8 cellular contexts compared by ENCODE assay signal in the genomic region with DNA sequence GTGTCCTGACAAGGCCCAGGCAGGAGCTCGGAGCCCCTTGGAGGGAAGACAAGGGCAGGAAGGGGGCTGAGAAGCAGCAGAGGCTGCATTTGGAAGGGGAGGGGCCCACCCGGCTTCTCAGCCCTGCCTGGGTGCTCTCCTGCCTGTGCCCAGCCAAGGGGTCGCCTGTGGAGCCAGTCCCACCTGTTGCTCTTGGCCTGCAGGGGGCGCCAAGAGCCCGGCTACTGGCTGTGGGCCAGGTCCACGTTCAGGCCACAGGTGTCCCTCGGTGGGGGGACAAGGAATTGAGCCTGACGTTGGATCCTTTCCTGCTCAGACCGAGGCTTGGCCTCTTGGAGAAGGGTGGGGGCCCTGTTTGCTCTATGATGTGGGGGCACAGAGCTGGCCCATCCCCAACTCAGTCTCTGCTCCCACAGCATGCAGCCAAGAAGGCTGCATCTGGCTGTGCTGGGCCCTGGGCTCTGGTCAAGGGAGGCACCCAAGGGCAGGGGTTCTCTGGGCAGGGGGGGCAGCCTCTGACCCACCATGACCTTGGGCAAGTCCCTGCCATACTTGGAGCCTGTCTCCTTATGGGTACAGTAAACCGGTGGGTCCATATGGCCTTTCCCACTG. TPM values are rescaled to one million over a fixed set of nuclear protein-coding genes. Genes with fewer than 3 reads are reported as not detected.
DNase-seq lines count a peak whose midpoint lies in the region; ATAC-seq, FAIRE-seq and TF ChIP-seq lines count a peak whose summit lies in the region.

No MANE protein-coding gene starts in this region.

- H3K4me3 ChIP-seq in A549 = no peak overlapping the region

- H3K9me3 Mint-ChIP-seq in activated T-helper 17 cell treated with anti-CD3 and anti-CD28 coated beads, Interleukin-2, amount 50 U/mL, for 72 hours = no peaks in the 10 kb centered on the region

- H3K27ac ChIP-seq in A549 = peak overlapping the region in 1 of 2 experiments; percentile 40; a peak in 1 of 6 replicates

- no peak overlapping the region for H3K4me3 Mint-ChIP-seq in activated T-helper 17 cell treated with anti-CD3 and anti-CD28 coated beads, Interleukin-2, amount 50 U/mL, for 72 hours

- peaks cover 13% of the 10 kb centered on the region for H3K4me1 ChIP-seq in A549

- ATAC-seq in A549 (peak; percentile 56 to 86; a peak in 4 of 6 replicates), left cardiac atrium (peak; percentile 22 to 31), HG03045 (IDR thresholded peaks at IDR 0.05; ENCODE audit: unreplicated experiment) (no peak)
- ATAC-seq in activated T-helper 17 cell treated with anti-CD3 and anti-CD28 coated beads, Interleukin-2, amount 50 U/mL, for 72 hours (replicated peaks) = peak; percentile 83

- no peaks in the 10 kb centered on the region for H3K4me1 Mint-ChIP-seq in activated T-helper 17 cell treated with anti-CD3 and anti-CD28 coated beads, Interleukin-2, amount 50 U/mL, for 72 hours

- H3K27ac Mint-ChIP-seq in activated T-helper 17 cell treated with anti-CD3 and anti-CD28 coated beads, Interleukin-2, amount 50 U/mL, for 72 hours = no peak overlapping the region

- no peak for TF ChIP-seq EP300 in A549 (IDR thresholded peaks at IDR 0.05)

- no peaks in the 10 kb centered on the region for H3K27me3 Mint-ChIP-seq in activated T-helper 17 cell treated with anti-CD3 and anti-CD28 coated beads, Interleukin-2, amount 50 U/mL, for 72 hours

- FAIRE-seq in A549 (lab: Jason Lieb, UNC) = no peak

- no peaks in the 10 kb centered on the region for H3K36me3 Mint-ChIP-seq in activated T-helper 17 cell treated with anti-CD3 and anti-CD28 coated beads, Interleukin-2, amount 50 U/mL, for 72 hours (ENCODE audit: low read depth)

- peak; percentile 79 to 86 for TF ChIP-seq RAD21 in A549 (conservative IDR thresholded peaks at IDR 0.05 in 1 of 2, IDR thresholded peaks at IDR 0.05 in 1 of 2)

- 0% methylated on average over 1 of the region's 10 CpGs for WGBS in A549 (ENCODE audit: missing lambda C conversion rate)

- intact Hi-C loops in left cardiac atrium (cut with DNase I) = loop anchor here in 1 of 2 donors (10.0 kb wide), 1 partner anchor 143 kb away; no protein-coding TSS in a partner anchor

- no peaks in the 10 kb centered on the region for H3K9me3 ChIP-seq in A549

- DNase-seq in A549 (ENCODE audit: low read depth in 1 of 2, low spot score in 1 of 2) (peak; percentile 43 to 53), GM19240 (ENCODE audit: insufficient read length, low spot score) (peak; percentile 88), OCI-M1 (lab: John Stamatoyannopoulos, UW) (peak; percentile 73), left cardiac atrium (peak; percentile 47), mesenteric fat pad (ENCODE audit: low spot score) (no peak)
- peak; percentile 10 to 58 for DNase-seq in stimulated activated CD4-positive, alpha-beta T cell treated with anti-CD3 and anti-CD28 coated beads, Interleukin-15, amount 100 ng/mL, for 48 hours (ENCODE audit: low read depth in 2 of 2)

- CTCF ChIA-PET in A549 (lab: Yijun Ruan, JAX) = interaction anchor here (0.6 to 3.9 kb wide), 24 partner anchors 9 to 288 kb away, joined by 3 to 35 read pairs (median 3); no protein-coding TSS in a partner anchor

- TF ChIP-seq CTCF in A549 (IDR thresholded peaks at IDR 0.05) = peak; percentile 76

- peak overlapping the region; percentile 51 for H3K4me2 ChIP-seq in A549

- no peak for TF ChIP-seq POLR2A in A549 (IDR thresholded peaks at IDR 0.05; ENCODE audit: low read length)

- POLR2A ChIA-PET in A549 (lab: Yijun Ruan, JAX) = no interaction called here

TF ChIP-seq in A549, 52 proteins besides CTCF, POLR2A, EP300 and RAD21:
- TF ChIP-seq SMC3 (IDR thresholded peaks at IDR 0.05) (peak; percentile 76), CEBPB (IDR thresholded peaks at IDR 0.05) (no peak), FOSB (CRISPR knock-in tag; IDR thresholded peaks at IDR 0.05) (no peak), ZC3H11A (IDR thresholded peaks at IDR 0.05) (no peak), EHMT2 (IDR thresholded peaks at IDR 0.05; ENCODE audit: low read depth) (no peak), MAZ (IDR thresholded peaks at IDR 0.05; ENCODE audit: borderline replicate concordance, low read depth, low read length) (no peak)
- TF ChIP-seq, protein P1, sequence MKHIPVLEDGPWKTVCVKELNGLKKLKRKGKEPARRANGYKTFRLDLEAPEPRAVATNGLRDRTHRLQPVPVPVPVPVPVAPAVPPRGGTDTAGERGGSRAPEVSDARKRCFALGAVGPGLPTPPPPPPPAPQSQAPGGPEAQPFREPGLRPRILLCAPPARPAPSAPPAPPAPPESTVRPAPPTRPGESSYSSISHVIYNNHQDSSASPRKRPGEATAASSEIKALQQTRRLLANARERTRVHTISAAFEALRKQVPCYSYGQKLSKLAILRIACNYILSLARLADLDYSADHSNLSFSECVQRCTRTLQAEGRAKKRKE (CRISPR knock-in tag; IDR thresholded peaks at IDR 0.05; ENCODE audit: low read depth) = no peak
- TF ChIP-seq, protein P2, sequence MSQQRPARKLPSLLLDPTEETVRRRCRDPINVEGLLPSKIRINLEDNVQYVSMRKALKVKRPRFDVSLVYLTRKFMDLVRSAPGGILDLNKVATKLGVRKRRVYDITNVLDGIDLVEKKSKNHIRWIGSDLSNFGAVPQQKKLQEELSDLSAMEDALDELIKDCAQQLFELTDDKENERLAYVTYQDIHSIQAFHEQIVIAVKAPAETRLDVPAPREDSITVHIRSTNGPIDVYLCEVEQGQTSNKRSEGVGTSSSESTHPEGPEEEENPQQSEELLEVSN (IDR thresholded peaks at IDR 0.05; ENCODE audit: borderline replicate concordance, low read depth) = no peak

RNA-seq across cellular contexts. Expression of a gene that starts 10.9 kb away (rescaled TPM):
- polyA plus RNA-seq in A549 (2011; rRNA removed) (0.62 and 0.85 TPM in 2 replicates), A549 (2017; fragmentation: RNase III; extraction: RNeasy Plus Mini Kit Qiagen cat#74134 plus additional on column Dnase treatment) (0.13 to 0.33 TPM (median 0.23 TPM) in 3 replicates)
- 0.39 and 0.49 TPM in 2 replicates for polyA plus RNA-seq in A549 (2012; cell fraction: cytosol; rRNA removed)
- 0.16 and 0.28 TPM in 2 replicates for polyA plus RNA-seq in A549 (2012; cell fraction: nucleus; rRNA removed)
- polyA minus RNA-seq in A549 (2011; rRNA and poly(A)+ RNA removed) = 0.54 and 0.87 TPM in 2 replicates
- total RNA-seq in activated T-helper 17 cell treated with anti-CD3 and anti-CD28 coated beads, Interleukin-2, amount 50 U/mL, for 72 hours = not detected
- total RNA-seq in left cardiac atrium (under 1 TPM in 1 of 2 donors, not detected in 1; 0.18 TPM), mesenteric fat pad (0.10 TPM)
